In genomic region chr10:74082319-74082718, GRCh38 we compare ENCODE assay signal across 20 cellular contexts.
DNase-seq lines count a peak whose midpoint lies in the region; ATAC-seq and TF ChIP-seq lines count a peak whose summit lies in the region.
"Had no signal": no experiment of that assay in that cellular context is flagged by ENCODE, and none has a peak within 500 bp of the region (broad histone marks: within the 10 kb centered on the region; RNA-seq: fewer than 3 reads in every experiment).

No MANE protein-coding gene starts in this region.

- peaks cover 38% of the 10 kb centered on the region for H3K4me1 Mint-ChIP-seq in GM23338

- peaks cover 3% of the 10 kb centered on the region for H3K27me3 Mint-ChIP-seq in GM23338 (ENCODE audit: insufficient read depth, low read depth, poor library complexity)

- H3K79me2 ChIP-seq in GM23338 (replicated peaks; ENCODE audit: insufficient read depth): peaks cover 31% of the 10 kb centered on the region

- peak overlapping the region; percentile 50 for H3K9ac ChIP-seq in adipocyte (ENCODE audit: low read length)
- H3K9ac ChIP-seq: BLaER1 treated with 17β-estradiol and CSF1 and Interleukin-3, amounts not matched to agents 10 nM and 100 nM had no signal

- H3K36me3 Mint-ChIP-seq in GM23338 (ENCODE audit: low read depth): peaks cover 59% of the 10 kb centered on the region

- 0 out of 2 replicates have a peak, but pooled peaks cover 7% of the 10 kb centered on the region for H3F3A ChIP-seq in GM23338 (replicated peaks; ENCODE audit: low read depth)

- H3K9me3 Mint-ChIP-seq in GM23338: no peaks in the 10 kb centered on the region
- H3K9me3 Mint-ChIP-seq: CD8-positive, alpha-beta T cell had no signal

- H3K4me1 ChIP-seq in GM23338 (ENCODE audit: insufficient read depth): peaks cover 37% of the 10 kb centered on the region
- H3K4me1 ChIP-seq in adipocyte (ENCODE audit: control insufficient read depth, insufficient read depth, low read length): peaks cover 55% of the 10 kb centered on the region
- H3K4me1 ChIP-seq in gastroesophageal sphincter: peaks cover 7 to 73% (median 19%) of the 10 kb centered on the region in 3 donors
- H3K4me1 ChIP-seq in neutrophil (ENCODE audit: control insufficient read depth in 1 of 2, insufficient read depth in 1 of 2, low read depth in 1 of 2, low read length in 1 of 2): peaks cover 15 to 16% of the 10 kb centered on the region in 2 experiments

- H3K27ac Mint-ChIP-seq in GM23338: peak overlapping the region; percentile 65
- H3K27ac Mint-ChIP-seq: CD8-positive, alpha-beta T cell had no signal

- DNase-seq in GM23338 (ENCODE audit: low spot score): no peak
- no peak for DNase-seq in adipocyte (ENCODE audit: low read depth)
- DNase-seq in SIG-M5 (lab: John Stamatoyannopoulos, UW): no peak
- no peak for DNase-seq in SHP77 (lab: John Stamatoyannopoulos, UW)
- DNase-seq: Calu3; CD8-positive, alpha-beta T cell; GF-D8; KG1; MV-4-11; NCI-H1417; NCI-H187; NCI-H2107; NCI-H2227 treated with DMSO at 0.1 percent for 48 hours; NCI-H524 treated with DMSO at 0.1 percent for 48 hours; PC-3 had no signal

- H3K9me3 ChIP-seq in adipocyte (ENCODE audit: control insufficient read depth, low read length) (no peaks in the 10 kb centered on the region), gastroesophageal sphincter (no peaks in the 10 kb centered on the region), neutrophil (no peaks in the 10 kb centered on the region)
- H3K9me3 ChIP-seq: BLaER1 treated with 17β-estradiol and CSF1 and Interleukin-3, amounts not matched to agents 10 nM and 100 nM; SJSA1 had no signal

- no peak overlapping the region for H3K4me2 ChIP-seq in GM23338
- H3K4me2 ChIP-seq: BLaER1 treated with 17β-estradiol and CSF1 and Interleukin-3, amounts not matched to agents 10 nM and 100 nM had no signal

- H3K27me3 ChIP-seq in GM23338 (ENCODE audit: insufficient read depth) (no peaks in the 10 kb centered on the region), adipocyte (replicated peaks; ENCODE audit: control insufficient read depth, insufficient read depth, low read length) (no peaks in the 10 kb centered on the region), gastroesophageal sphincter (no peaks in the 10 kb centered on the region), neutrophil (no peaks in the 10 kb centered on the region)
- H3K27me3 ChIP-seq: BLaER1 treated with 17β-estradiol and CSF1 and Interleukin-3, amounts not matched to agents 10 nM and 100 nM; SJSA1 had no signal

- WGBS in gastroesophageal sphincter (ENCODE audit: low coverage in 1 of 2), 2 donors: 71 to 81% methylated on average over 3 to 4 of the region's 4 CpGs

- H3K36me3 ChIP-seq in GM23338 (ENCODE audit: insufficient read depth) (peaks cover 12% of the 10 kb centered on the region; the same call in 1 of the 2 replicates), adipocyte (ENCODE audit: control insufficient read depth, insufficient read depth, low read length, severe bottlenecking) (peaks cover 35% of the 10 kb centered on the region), gastroesophageal sphincter (peaks cover 0 to 43% of the 10 kb centered on the region in 2 donors), neutrophil (peaks cover 58% of the 10 kb centered on the region)

- TF ChIP-seq CTCF in GM23338 (conservative IDR thresholded peaks at IDR 0.05; ENCODE audit: low read depth in 2 of 2) (no peak), gastroesophageal sphincter (IDR thresholded peaks at IDR 0.05) (no peak), neutrophil (IDR thresholded peaks at IDR 0.05) (no peak)

- no peaks in the 10 kb centered on the region for H4K20me1 ChIP-seq in GM23338 (replicated peaks; ENCODE audit: insufficient read depth)

- H3K27ac ChIP-seq in GM23338 (ENCODE audit: low read depth): peak overlapping the region; percentile 5; the same call in 1 of the 2 replicates
- H3K27ac ChIP-seq in gastroesophageal sphincter: peak overlapping the region in 2 of 4 donors; percentile 36 to 46
- H3K27ac ChIP-seq in neutrophil: peak overlapping the region; percentile 63
- H3K27ac ChIP-seq: BLaER1 treated with 17β-estradiol and CSF1 and Interleukin-3, amounts not matched to agents 10 nM and 100 nM; SJSA1 had no signal

- no peak overlapping the region for H3K4me3 Mint-ChIP-seq in GM23338
- H3K4me3 Mint-ChIP-seq: CD8-positive, alpha-beta T cell had no signal

- no peak for TF ChIP-seq EP300 in gastroesophageal sphincter (IDR thresholded peaks at IDR 0.05)

- no peak overlapping the region for H3K4me3 ChIP-seq in GM23338
- H3K4me3 ChIP-seq in adipocyte (ENCODE audit: low read length): peak overlapping the region; percentile 18
- no peak overlapping the region for H3K4me3 ChIP-seq in gastroesophageal sphincter
- no peak overlapping the region for H3K4me3 ChIP-seq in neutrophil (ENCODE audit: low read depth in 1 of 2, low read length in 1 of 2)
- H3K4me3 ChIP-seq: BLaER1 treated with 17β-estradiol and CSF1 and Interleukin-3, amounts not matched to agents 10 nM and 100 nM; SJSA1 had no signal

- ATAC-seq in GM23338: no peak
- peak; percentile 3 for ATAC-seq in gastroesophageal sphincter
- ATAC-seq in GM19455 (IDR thresholded peaks at IDR 0.05; ENCODE audit: unreplicated experiment): no peak
- ATAC-seq: CD8-positive, alpha-beta T cell; PC-3 had no signal

- no peak for TF ChIP-seq POLR2A in gastroesophageal sphincter (IDR thresholded peaks at IDR 0.05)

- H3K9me2 ChIP-seq in GM23338 (ENCODE audit: insufficient read depth): no peaks in the 10 kb centered on the region

- no peak overlapping the region for H2AFZ ChIP-seq in GM23338

TF ChIP-seq in GM23338, 12 proteins besides CTCF, POLR2A, EP300 and RAD21 (continues in another document):
- TF ChIP-seq REST (IDR thresholded peaks at IDR 0.05; ENCODE audit: unreplicated experiment) (no peak), CREB1 (CRISPR knock-in tag; IDR thresholded peaks at IDR 0.05; ENCODE audit: low read depth) (no peak)
